In the genomic region with DNA sequence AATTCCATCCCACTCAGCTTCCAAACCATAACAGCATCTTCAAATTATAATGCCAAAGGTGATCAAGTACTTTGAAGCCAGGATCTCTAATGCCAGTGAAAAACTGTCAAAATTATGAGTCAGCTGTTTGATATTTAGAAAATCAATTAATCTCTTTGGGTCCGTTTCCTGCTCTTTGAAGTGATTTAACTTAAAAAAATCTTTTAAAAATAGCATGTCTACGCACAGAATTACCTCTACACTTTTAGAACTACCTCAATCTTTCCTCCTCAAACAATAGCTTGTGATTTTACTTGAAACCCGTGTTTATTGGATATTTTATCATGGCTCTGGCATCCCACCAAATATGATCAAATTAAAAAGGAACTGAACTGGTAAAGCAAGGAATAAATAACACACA, we compare ENCODE assay signal across 1 cellular context.
TF ChIP-seq lines count a peak whose summit lies in the region.

No MANE protein-coding gene starts in this region.

TF ChIP-seq in H1, 55 proteins besides CTCF, POLR2A, EP300 and RAD21:
- TF ChIP-seq GABPA (IDR thresholded peaks at IDR 0.05; ENCODE audit: borderline replicate concordance, insufficient read depth, low read length) (no peak), JUND (IDR thresholded peaks at IDR 0.05; ENCODE audit: low read length) (no peak), SAP30 (IDR thresholded peaks at IDR 0.05; ENCODE audit: insufficient read depth, insufficient replicate concordance, low read length) (no peak), TCF12 (IDR thresholded peaks at IDR 0.05; ENCODE audit: low read depth, low read length) (no peak), CTBP2 (IDR thresholded peaks at IDR 0.05; ENCODE audit: borderline replicate concordance, insufficient read depth, insufficient read length, low read length) (no peak), KDM4A (IDR thresholded peaks at IDR 0.05; ENCODE audit: low read depth, low read length, severe bottlenecking) (no peak), KDM5A (IDR thresholded peaks at IDR 0.05; ENCODE audit: low read length) (no peak), SP2 (IDR thresholded peaks at IDR 0.05; ENCODE audit: low read length) (no peak), RBBP5 (IDR thresholded peaks at IDR 0.05; ENCODE audit: borderline replicate concordance, low read depth, low read length) (no peak), SUZ12 (IDR thresholded peaks at IDR 0.05; ENCODE audit: low read length) (no peak), BACH1 (IDR thresholded peaks at IDR 0.05; ENCODE audit: low read length) (no peak), POLR2AphosphoS5 (IDR thresholded peaks at IDR 0.05; ENCODE audit: low read depth, low read length) (no peak), RFX5 (IDR thresholded peaks at IDR 0.05; ENCODE audit: borderline replicate concordance, low read depth, low read length) (no peak)
